Comparison of ENCODE assay signal across 11 cellular contexts in genomic region chr3:129623447-129624118, GRCh38. TPM values are rescaled to one million over a fixed set of nuclear protein-coding genes. Genes with fewer than 3 reads are reported as not detected.
DNase-seq lines count a peak whose midpoint lies in the region; ATAC-seq and TF ChIP-seq lines count a peak whose summit lies in the region.
"Had no signal": no experiment of that assay in that cellular context is flagged by ENCODE, and none has a peak within 500 bp of the region (broad histone marks: within the 10 kb centered on the region; RNA-seq: fewer than 3 reads in every experiment).

No MANE protein-coding gene starts in this region.

- peaks cover 28% of the 10 kb centered on the region for H3K27me3 Mint-ChIP-seq in endothelial cell (ENCODE audit: unreplicated experiment)

- TF ChIP-seq EP300 in tibial nerve (IDR thresholded peaks at IDR 0.05) = peak in 1 of 2 donors; percentile 56

- peaks cover 70% of the 10 kb centered on the region for H3K4me1 Mint-ChIP-seq in endothelial cell (ENCODE audit: unreplicated experiment)

- H3K27ac ChIP-seq in mesodermal cell (ENCODE audit: low read depth, low read length, severe bottlenecking) (peak overlapping the region; percentile 8), tibial nerve (peak overlapping the region; percentile 51 to 99 (median 78))

- DNase-seq in NB4 (ENCODE audit: low read depth) (peak; percentile 3), endothelial cell (ENCODE audit: low spot score) (peak; percentile 88), tibial nerve (ENCODE audit: low spot score in 2 of 2) (no peak), DMS79 treated with DMSO at 0.1 percent for 48 hours (lab: John Stamatoyannopoulos, UW) (no peak), NOMO-1 treated with DMSO at 0.1 percent for 48 hours (lab: John Stamatoyannopoulos, UW; ENCODE audit: unreplicated experiment) (no peak)
- DNase-seq: activated CD4-positive, alpha-beta T cell treated with anti-CD3 and anti-CD28 coated beads, Interleukin-2, amount 50 U/mL, for 1 hour; activated naive CD8-positive, alpha-beta T cell treated with anti-CD3 and anti-CD28 coated beads for 36 hours; NCI-H2171 had no signal

- H3K4me3 ChIP-seq in NB4 (ENCODE audit: low read depth, low read length) (no peak overlapping the region), mesodermal cell (ENCODE audit: extremely low read depth, insufficient read depth, low read length, poor library complexity, severe bottlenecking) (no peak overlapping the region), tibial nerve (no peak overlapping the region)

- no peaks in the 10 kb centered on the region for H3K27me3 ChIP-seq in tibial nerve

- H3K4me1 ChIP-seq in mesodermal cell (ENCODE audit: control insufficient read depth, insufficient read depth, low read length, poor library complexity, severe bottlenecking) (peaks cover 62% of the 10 kb centered on the region), tibial nerve (peaks cover 0 to 91% (median 51%) of the 10 kb centered on the region in 4 donors)

- H3K4me3 Mint-ChIP-seq in endothelial cell (ENCODE audit: unreplicated experiment) = no peak overlapping the region
- H3K4me3 Mint-ChIP-seq: activated naive CD8-positive, alpha-beta T cell treated with anti-CD3 and anti-CD28 coated beads for 36 hours; naive thymus-derived CD8-positive, alpha-beta T cell had no signal

- ATAC-seq in HG02798 (IDR thresholded peaks at IDR 0.05; ENCODE audit: poor library complexity, unreplicated experiment) = no peak
- ATAC-seq: naive thymus-derived CD8-positive, alpha-beta T cell had no signal

- H3K36me3 Mint-ChIP-seq in endothelial cell (ENCODE audit: low read depth, unreplicated experiment) = peaks cover 3% of the 10 kb centered on the region
- H3K36me3 Mint-ChIP-seq: activated naive CD8-positive, alpha-beta T cell treated with anti-CD3 and anti-CD28 coated beads for 36 hours; naive thymus-derived CD8-positive, alpha-beta T cell had no signal

- TF ChIP-seq POLR2A in NB4 (IDR thresholded peaks at IDR 0.05; ENCODE audit: extremely low read depth, insufficient read length) (no peak), tibial nerve (IDR thresholded peaks at IDR 0.05) (no peak)

- H3K9me3 ChIP-seq in mesodermal cell (ENCODE audit: control insufficient read depth, low read length) (no peaks in the 10 kb centered on the region), tibial nerve (no peaks in the 10 kb centered on the region)

- 82 to 84% methylated on average over 4 to 12 of the region's 17 CpGs for WGBS in mesodermal cell (ENCODE audit: insufficient coverage in 2 of 2), 2 experiments
- WGBS in tibial nerve, 2 donors = 42 to 51% methylated on average over 13 to 17 of the region's 17 CpGs

- TF ChIP-seq CTCF in NB4 (IDR thresholded peaks at IDR 0.05; ENCODE audit: low read depth, low read length) (no peak), endothelial cell (IDR thresholded peaks at IDR 0.05; ENCODE audit: unreplicated experiment) (no peak), tibial nerve (IDR thresholded peaks at IDR 0.05) (no peak)

- peak overlapping the region; percentile 94 for H3K27ac Mint-ChIP-seq in endothelial cell (ENCODE audit: unreplicated experiment)
- H3K27ac Mint-ChIP-seq: activated naive CD8-positive, alpha-beta T cell treated with anti-CD3 and anti-CD28 coated beads for 36 hours had no signal

- H3K9me3 Mint-ChIP-seq in endothelial cell (ENCODE audit: unreplicated experiment) = no peaks in the 10 kb centered on the region
- H3K9me3 Mint-ChIP-seq: activated naive CD8-positive, alpha-beta T cell treated with anti-CD3 and anti-CD28 coated beads for 36 hours; naive thymus-derived CD8-positive, alpha-beta T cell had no signal

- H3K36me3 ChIP-seq in mesodermal cell (ENCODE audit: control insufficient read depth, insufficient read depth, low read length) = no peaks in the 10 kb centered on the region
- H3K36me3 ChIP-seq in tibial nerve = no peaks in the 10 kb centered on the region

RNA-seq across cellular contexts. Expression of gene PLXND1, which starts 17.1 kb away (rescaled TPM):
- total RNA-seq in endothelial cell (ENCODE audit: unreplicated experiment) = 1,753 TPM
- 443 TPM for polyA plus RNA-seq in mesodermal cell (2013, experiment 1 of 2)
- 298 TPM for polyA plus RNA-seq in mesodermal cell (2013, experiment 2 of 2)
- total RNA-seq in tibial nerve = 100 to 1,000 TPM; 155 to 300 (median 197) TPM

Comparison
In these comparisons a context has a peak if more than half of its experiments do, and no peak if none do; other contexts are left out.
1. DNase-seq: peak in NB4 (single experiment) and endothelial cell (single experiment); none in tibial nerve (0 of 2), DMS79 treated with DMSO at 0.1 percent for 48 hours (single experiment) and NOMO-1 treated with DMSO at 0.1 percent for 48 hours (single experiment).